ENCODE assay signal across 25 cellular contexts in the genomic region with DNA sequence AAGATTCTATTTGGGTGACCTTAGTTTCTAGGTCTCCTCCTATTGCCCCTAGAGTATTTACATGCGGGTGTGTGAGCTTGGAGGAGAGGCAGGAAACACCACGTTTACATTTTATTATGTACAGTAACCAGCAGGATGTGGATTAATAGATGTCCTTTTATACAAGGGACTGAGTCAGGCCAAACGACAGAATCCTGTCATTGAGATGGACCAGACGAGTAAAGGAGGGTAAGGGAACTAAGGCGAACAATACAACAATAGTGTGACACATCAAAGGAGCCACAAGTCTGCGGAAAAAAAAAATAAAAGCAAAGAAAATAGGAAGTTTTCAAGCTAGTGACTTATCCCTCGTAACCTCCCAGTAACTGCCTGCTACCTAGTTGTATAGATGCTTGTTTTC.
DNase-seq lines count a peak whose midpoint lies in the region; ATAC-seq, FAIRE-seq and TF ChIP-seq lines count a peak whose summit lies in the region.
"Had no signal": no experiment of that assay in that cellular context is flagged by ENCODE, and none has a peak within 500 bp of the region (broad histone marks: within the 10 kb centered on the region; RNA-seq: fewer than 3 reads in every experiment).

No MANE protein-coding gene starts in this region.

- no peak for ATAC-seq in T-helper 17 cell
- ATAC-seq: A549; activated CD8-positive, alpha-beta T cell treated with anti-CD3 and anti-CD28 coated beads for 36 hours had no signal

- H4K20me1 ChIP-seq in endothelial cell of umbilical vein (replicated peaks; ENCODE audit: control insufficient read depth, extremely low read depth, insufficient read depth, low read length) = no peaks in the 10 kb centered on the region

- H2AFZ ChIP-seq in endothelial cell of umbilical vein (ENCODE audit: low read depth, low read length) = no peak overlapping the region

- peaks cover 3% of the 10 kb centered on the region for H3K4me1 Mint-ChIP-seq in T-helper 17 cell
- peaks cover 17% of the 10 kb centered on the region for H3K4me1 Mint-ChIP-seq in nephron

- TF ChIP-seq CTCF in endothelial cell of umbilical vein (IDR thresholded peaks at IDR 0.05; ENCODE audit: extremely low read depth in 1 of 2, insufficient read depth in 1 of 2, low read depth in 1 of 2, low read length in 2 of 2) = no peak
- no peak for TF ChIP-seq CTCF in nephron (IDR thresholded peaks at IDR 0.05; ENCODE audit: unreplicated experiment in 3 of 3)
- no peak for TF ChIP-seq CTCF in BE2C (IDR thresholded peaks at IDR 0.05; ENCODE audit: low read depth, low read length)
- no peak for TF ChIP-seq CTCF in RWPE1 (conservative IDR thresholded peaks at IDR 0.05; ENCODE audit: low read depth)

- BruUV-seq in endothelial cell of umbilical vein (replicated peaks; lab: Mats Ljungman, UMichigan) = TSS peak; percentile 62

- H3K27me3 Mint-ChIP-seq in T-helper 17 cell (no peaks in the 10 kb centered on the region), nephron (ENCODE audit: low read depth) (no peaks in the 10 kb centered on the region)
- H3K27me3 Mint-ChIP-seq: activated CD8-positive, alpha-beta T cell treated with anti-CD3 and anti-CD28 coated beads for 36 hours; activated naive CD8-positive, alpha-beta T cell had no signal

- peaks cover 31% of the 10 kb centered on the region for H3K4me1 ChIP-seq in endothelial cell of umbilical vein (ENCODE audit: control insufficient read depth, extremely low read depth, insufficient read depth, low read length)
- H3K4me1 ChIP-seq in BE2C = no peaks in the 10 kb centered on the region
- H3K4me1 ChIP-seq: A549, vagina had no signal

- H3K27me3 ChIP-seq in endothelial cell of umbilical vein (ENCODE audit: control insufficient read depth in 2 of 2, insufficient read depth in 2 of 2, low read length in 2 of 2) = no peaks in the 10 kb centered on the region
- no peaks in the 10 kb centered on the region for H3K27me3 ChIP-seq in BE2C
- H3K27me3 ChIP-seq: vagina had no signal

- dilution Hi-C loops in endothelial cell of umbilical vein (cut with MboI; ENCODE audit: extremely low pct_ligation_motif_present, low sequenced_read_pairs) = loop anchor here (25.0 kb wide), 1 partner anchor 276 kb away; the partner anchor contains the start of gene APP

- FAIRE-seq in endothelial cell of umbilical vein (lab: Jason Lieb, UNC) = peak; percentile 92
- FAIRE-seq: A549, G401.6 had no signal

- no peaks in the 10 kb centered on the region for H3K9me3 Mint-ChIP-seq in nephron
- H3K9me3 Mint-ChIP-seq: activated CD8-positive, alpha-beta T cell treated with anti-CD3 and anti-CD28 coated beads for 36 hours; CD8-positive, alpha-beta memory T cell had no signal

- TF ChIP-seq POLR2A in endothelial cell of umbilical vein (IDR thresholded peaks at IDR 0.05; ENCODE audit: low read depth, low read length) = no peak

- peak overlapping the region; percentile 54 for H3K9ac ChIP-seq in endothelial cell of umbilical vein (replicated peaks; ENCODE audit: extremely low read depth, insufficient read depth, low read length)

- H3K4me2 ChIP-seq in endothelial cell of umbilical vein (ENCODE audit: insufficient read depth, low read length) = peak overlapping the region; percentile 26
- H3K4me2 ChIP-seq: A549 had no signal

- H3K4me3 Mint-ChIP-seq in T-helper 17 cell (no peak overlapping the region), nephron (no peak overlapping the region)
- H3K4me3 Mint-ChIP-seq: activated CD8-positive, alpha-beta T cell treated with anti-CD3 and anti-CD28 coated beads for 36 hours; activated naive CD8-positive, alpha-beta T cell; CD8-positive, alpha-beta memory T cell had no signal

- CTCF ChIA-PET in endothelial cell of umbilical vein (lab: Charles Lee) (interaction anchor here (1.0 to 3.9 kb wide), 8 partner anchors 10 to 285 kb away, joined by 3 to 21 read pairs (median 4); partner anchors contain the start of gene APP), RWPE1 (lab: Yijun Ruan, JAX) (interaction anchor here (0.6 kb wide), 1 partner anchor 381 kb away, joined by 3 read pairs; no protein-coding TSS in a partner anchor)

- H3K9me3 ChIP-seq in T-helper 17 cell (ENCODE audit: control insufficient read depth, low read length, poor library complexity, severe bottlenecking) (no peaks in the 10 kb centered on the region), endothelial cell of umbilical vein (replicated peaks; ENCODE audit: control insufficient read depth, insufficient read depth, low read length) (no peaks in the 10 kb centered on the region), BE2C (no peaks in the 10 kb centered on the region)
- H3K9me3 ChIP-seq: A549, vagina had no signal

- DNase-seq in COLO829 (ENCODE audit: low spot score) = peak; percentile 54
- DNase-seq in T-helper 17 cell = no peak
- peak; percentile 84 for DNase-seq in endothelial cell of umbilical vein (ENCODE audit: low read depth, low spot score)
- DNase-seq in BE2C = no peak
- DNase-seq in RWPE1 (ENCODE audit: low spot score) = no peak
- DNase-seq in DMS79 (lab: John Stamatoyannopoulos, UW) = no peak
- DNase-seq in NCI-H1436 treated with DMSO at 0.1 percent for 48 hours (lab: John Stamatoyannopoulos, UW) = no peak
- DNase-seq: activated CD4-positive, CD25-positive, alpha-beta regulatory T cell; activated CD8-positive, alpha-beta T cell treated with anti-CD3 and anti-CD28 coated beads for 36 hours; aorta; caudate nucleus; CD8-positive, alpha-beta memory T cell; islet precursor cell; MV-4-11; NCI-H146; OCI-M1; posterior cingulate gyrus; SHP77; stimulated activated naive CD4-positive, alpha-beta T cell treated with Interleukin-2 at 50 U/mL for 16 hours; T1000 had no signal

- peaks cover 8% of the 10 kb centered on the region for H3K79me2 ChIP-seq in endothelial cell of umbilical vein (ENCODE audit: control insufficient read depth, insufficient read depth, low read length)

- no peaks in the 10 kb centered on the region for H3K9me1 ChIP-seq in endothelial cell of umbilical vein (replicated peaks; ENCODE audit: control insufficient read depth, extremely low read depth, insufficient read depth, low read length)

- POLR2A ChIA-PET in endothelial cell of umbilical vein (lab: Charles Lee) = interaction anchor here (1.0 to 1.2 kb wide), 2 partner anchors 35 to 98 kb away, joined by 3 read pairs; no protein-coding TSS in a partner anchor
- POLR2A ChIA-PET in RWPE1 (lab: Yijun Ruan, JAX; ENCODE audit: low non-redundant PET) = no interaction called here

- intact Hi-C loops in endothelial cell of umbilical vein (cut with micrococcal nuclease) = no loop called here

- peaks cover 4 to 15% of the 10 kb centered on the region in 2 experiments for H3K36me3 ChIP-seq in endothelial cell of umbilical vein (ENCODE audit: control insufficient read depth in 2 of 2, extremely low read depth in 1 of 2, insufficient read depth in 2 of 2, low read length in 2 of 2)
- H3K36me3 ChIP-seq in BE2C = peaks cover 24% of the 10 kb centered on the region
- H3K36me3 ChIP-seq: vagina had no signal

- H3K27ac Mint-ChIP-seq in T-helper 17 cell (peak overlapping the region; percentile 37), nephron (peak overlapping the region; percentile 53 to 89 (median 56))
- H3K27ac Mint-ChIP-seq: activated CD8-positive, alpha-beta T cell treated with anti-CD3 and anti-CD28 coated beads for 36 hours; activated naive CD8-positive, alpha-beta T cell had no signal

- peaks cover 2% of the 10 kb centered on the region for H3K36me3 Mint-ChIP-seq in T-helper 17 cell (ENCODE audit: low read depth)
- peaks cover 82% of the 10 kb centered on the region for H3K36me3 Mint-ChIP-seq in nephron (ENCODE audit: low read depth)

- H3K27ac ChIP-seq in endothelial cell of umbilical vein (ENCODE audit: insufficient read depth, low read depth, low read length) = peak overlapping the region; percentile 94
- no peak overlapping the region for H3K27ac ChIP-seq in RWPE1
- H3K27ac ChIP-seq: A549, vagina had no signal

- H3K4me3 ChIP-seq in endothelial cell of umbilical vein (replicated peaks in 1 of 3; ENCODE audit: insufficient read depth in 1 of 3, low read depth in 1 of 3, low read length in 3 of 3) = no peak overlapping the region
- H3K4me3 ChIP-seq in BE2C (ENCODE audit: low read depth, low read length) = no peak overlapping the region
- H3K4me3 ChIP-seq: A549, vagina had no signal

TF ChIP-seq in endothelial cell of umbilical vein, 7 proteins besides CTCF, POLR2A, EP300 and RAD21:
- TF ChIP-seq, protein P1, sequence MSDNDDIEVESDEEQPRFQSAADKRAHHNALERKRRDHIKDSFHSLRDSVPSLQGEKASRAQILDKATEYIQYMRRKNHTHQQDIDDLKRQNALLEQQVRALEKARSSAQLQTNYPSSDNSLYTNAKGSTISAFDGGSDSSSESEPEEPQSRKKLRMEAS (IDR thresholded peaks at IDR 0.05; ENCODE audit: insufficient read depth, insufficient read length) = no peak
- TF ChIP-seq POLR2AphosphoS5 (IDR thresholded peaks at IDR 0.05; ENCODE audit: insufficient read depth, low read depth, low read length) (no peak), FOS (IDR thresholded peaks at IDR 0.05; ENCODE audit: borderline replicate concordance, insufficient read depth, low read length) (peak; percentile 85), JUN (IDR thresholded peaks at IDR 0.05; ENCODE audit: borderline replicate concordance, insufficient read depth, insufficient read length, low read depth) (peak; percentile 71), EZH2 (IDR thresholded peaks at IDR 0.05; ENCODE audit: borderline replicate concordance, low read depth, low read length, severe bottlenecking) (no peak)

Comparison
In these comparisons a context has a peak if more than half of its experiments do, and no peak if none do; other contexts are left out.
1. DNase-seq: peak in COLO829 (single experiment) and endothelial cell of umbilical vein (single experiment); none in T-helper 17 cell (0 of 3), BE2C (single experiment), RWPE1 (single experiment), DMS79 (single experiment) and NCI-H1436 treated with DMSO at 0.1 percent for 48 hours (single experiment).